In genomic region chr7:73308074-73308664, GRCh38 we compare ENCODE assay signal across 9 cellular contexts. TPM values are rescaled to one million over a fixed set of nuclear protein-coding genes. Genes with fewer than 3 reads are reported as not detected.
DNase-seq lines count a peak whose midpoint lies in the region; ATAC-seq, FAIRE-seq and TF ChIP-seq lines count a peak whose summit lies in the region.
"Had no signal": no experiment of that assay in that cellular context is flagged by ENCODE, and none has a peak within 500 bp of the region (broad histone marks: within the 10 kb centered on the region; RNA-seq: fewer than 3 reads in every experiment).

No MANE protein-coding gene starts in this region.

- TF ChIP-seq POLR2A in suprapubic skin (IDR thresholded peaks at IDR 0.05), result no peak

- TF ChIP-seq CTCF in CD8-positive, alpha-beta T cell (IDR thresholded peaks at IDR 0.05), result no peak
- TF ChIP-seq CTCF in astrocyte (IDR thresholded peaks at IDR 0.05; ENCODE audit: insufficient read depth, low read depth, low read length), result no peak
- TF ChIP-seq CTCF in suprapubic skin (IDR thresholded peaks at IDR 0.05), result no peak

- H3K4me3 Mint-ChIP-seq in CD8-positive, alpha-beta T cell, result peak overlapping the region; percentile 98
- peak overlapping the region; percentile 95 for H3K4me3 Mint-ChIP-seq in astrocyte (ENCODE audit: unreplicated experiment)

- intact Hi-C loops in CD8-positive, alpha-beta T cell (cut with DNase I, micrococcal nuclease), result no loop called here

- H3K4me2 ChIP-seq in astrocyte (ENCODE audit: low read length), result peak overlapping the region; percentile 91

- no peak for TF ChIP-seq EP300 in suprapubic skin (IDR thresholded peaks at IDR 0.05)

- DNase-seq in CD8-positive, alpha-beta T cell, result no peak
- no peak for DNase-seq in astrocyte (ENCODE audit: low read depth)
- peak; percentile 30 for DNase-seq in kidney tubule cell (ENCODE audit: low spot score)
- DNase-seq in suprapubic skin (ENCODE audit: low spot score in 2 of 2), result peak in 1 of 2 donors; percentile 73
- DNase-seq in nucleus accumbens (lab: John Stamatoyannopoulos, UW), result no peak
- DNase-seq in OCI-M1 (lab: John Stamatoyannopoulos, UW), result no peak

- H3K9me3 Mint-ChIP-seq in CD8-positive, alpha-beta T cell, result no peaks in the 10 kb centered on the region
- H3K9me3 Mint-ChIP-seq in astrocyte (ENCODE audit: unreplicated experiment), result no peaks in the 10 kb centered on the region

- WGBS in suprapubic skin, result 23% methylated on average over 22 of the region's 43 CpGs

- H3K27ac ChIP-seq in CD8-positive, alpha-beta T cell (ENCODE audit: low read depth, low read length), result peak overlapping the region; percentile 51
- H3K27ac ChIP-seq in astrocyte (ENCODE audit: low read depth, low read length) (no peak overlapping the region), suprapubic skin (peak overlapping the region; percentile 48)

- H3K4me3 ChIP-seq in CD8-positive, alpha-beta T cell (ENCODE audit: low read depth, low read length), result peak overlapping the region; percentile 56
- H3K4me3 ChIP-seq in astrocyte (ENCODE audit: insufficient read depth, low read depth, low read length) (peak overlapping the region; percentile 65), suprapubic skin (peak overlapping the region; percentile 78)

- peak overlapping the region; percentile 94 for H3K27ac Mint-ChIP-seq in CD8-positive, alpha-beta T cell
- peak overlapping the region; percentile 18 for H3K27ac Mint-ChIP-seq in astrocyte (ENCODE audit: unreplicated experiment)

- H3K4me1 Mint-ChIP-seq in CD8-positive, alpha-beta T cell (ENCODE audit: low read depth), result peaks cover 30% of the 10 kb centered on the region
- H3K4me1 Mint-ChIP-seq in astrocyte (ENCODE audit: low read depth, unreplicated experiment), result peaks cover 8% of the 10 kb centered on the region

- H3K79me2 ChIP-seq in astrocyte (ENCODE audit: insufficient read depth, low read length), result no peaks in the 10 kb centered on the region

- H3K27me3 Mint-ChIP-seq in CD8-positive, alpha-beta T cell (ENCODE audit: low read depth), result no peaks in the 10 kb centered on the region
- H3K27me3 Mint-ChIP-seq in astrocyte (ENCODE audit: low read depth, unreplicated experiment), result no peaks in the 10 kb centered on the region

- H3K27me3 ChIP-seq in CD8-positive, alpha-beta T cell (ENCODE audit: insufficient read depth, low read length), result no peaks in the 10 kb centered on the region
- H3K27me3 ChIP-seq in astrocyte (ENCODE audit: insufficient read depth, low read length) (no peaks in the 10 kb centered on the region), suprapubic skin (no peaks in the 10 kb centered on the region)

- peak; percentile 32 for ATAC-seq in CD8-positive, alpha-beta T cell
- ATAC-seq in GM19452 (IDR thresholded peaks at IDR 0.05; ENCODE audit: unreplicated experiment), result peak; percentile 37
- ATAC-seq in HG03469 (IDR thresholded peaks at IDR 0.05; ENCODE audit: unreplicated experiment), result peak; percentile 22

- FAIRE-seq in astrocyte (lab: Jason Lieb, UNC), result no peak

- peak overlapping the region; percentile 96 for H2AFZ ChIP-seq in astrocyte (ENCODE audit: low read depth, low read length)

- POLR2A ChIA-PET in CD8-positive, alpha-beta T cell (lab: Charles Lee), result no interaction called here

- H3K36me3 ChIP-seq in CD8-positive, alpha-beta T cell (ENCODE audit: insufficient read depth, low read length), result peaks cover 14% of the 10 kb centered on the region
- no peaks in the 10 kb centered on the region for H3K36me3 ChIP-seq in astrocyte (ENCODE audit: insufficient read depth, low read length)
- H3K36me3 ChIP-seq in suprapubic skin, result peaks cover 37% of the 10 kb centered on the region

- H3K9me3 ChIP-seq in CD8-positive, alpha-beta T cell (ENCODE audit: low read length), result no peaks in the 10 kb centered on the region
- no peaks in the 10 kb centered on the region for H3K9me3 ChIP-seq in astrocyte (ENCODE audit: insufficient read depth, low read depth, low read length)
- H3K9me3 ChIP-seq in suprapubic skin, result no peaks in the 10 kb centered on the region

- H4K20me1 ChIP-seq in astrocyte (ENCODE audit: insufficient read depth, low read length), result no peaks in the 10 kb centered on the region

- H3K36me3 Mint-ChIP-seq in CD8-positive, alpha-beta T cell, result peaks cover 46% of the 10 kb centered on the region
- H3K36me3 Mint-ChIP-seq in astrocyte (ENCODE audit: low read depth, unreplicated experiment), result peaks cover 6% of the 10 kb centered on the region

- peak overlapping the region; percentile 61 for H3K9ac ChIP-seq in astrocyte (ENCODE audit: low read length)

- CTCF ChIA-PET in CD8-positive, alpha-beta T cell (lab: Charles Lee), result interaction anchor here (1.6 kb wide), 1 partner anchor 16 kb away, joined by 4 read pairs; no protein-coding TSS in a partner anchor

- peaks cover 15% of the 10 kb centered on the region for H3K4me1 ChIP-seq in CD8-positive, alpha-beta T cell (ENCODE audit: insufficient read depth, low read length)
- H3K4me1 ChIP-seq in astrocyte (ENCODE audit: insufficient read depth, low read length), result peaks cover 3% of the 10 kb centered on the region
- H3K4me1 ChIP-seq in suprapubic skin, result peaks cover 15% of the 10 kb centered on the region

RNA-seq across cellular contexts. Expression of gene NSUN5, which starts 0.5 kb away (rescaled TPM):
- total RNA-seq in CD8-positive, alpha-beta T cell, result 10 to 100 TPM; 34.8 to 39.8 TPM
- total RNA-seq in astrocyte (26.0 and 27.6 TPM in 2 replicates), suprapubic skin (10 to 100 TPM; 25.6 to 38.0 (median 33.7) TPM)

RNA-seq across cellular contexts. Expression of gene TRIM50, which starts 19.7 kb away (rescaled TPM):
- total RNA-seq in CD8-positive, alpha-beta T cell, result not detected
- total RNA-seq in astrocyte (not detected in 2 replicates), suprapubic skin (under 1 TPM in 1 of 4 donors, not detected in 3; 0.30 TPM)
- total RNA-seq: RPMI7951 had no signal

RNA-seq across cellular contexts. Expression of gene FKBP6, which starts 19.8 kb away (rescaled TPM):
- not detected for total RNA-seq in CD8-positive, alpha-beta T cell
- total RNA-seq in astrocyte (not detected in 2 replicates), suprapubic skin (not detected)
- total RNA-seq: RPMI7951 had no signal
